18 cellular contexts compared by ENCODE assay signal in genomic region chr11:114482114-114482513, GRCh38. TPM values are rescaled to one million over a fixed set of nuclear protein-coding genes. Genes with fewer than 3 reads are reported as not detected.
DNase-seq lines count a peak whose midpoint lies in the region; ATAC-seq and TF ChIP-seq lines count a peak whose summit lies in the region.
"Had no signal": no experiment of that assay in that cellular context is flagged by ENCODE, and none has a peak within 500 bp of the region (broad histone marks: within the 10 kb centered on the region; RNA-seq: fewer than 3 reads in every experiment).

No MANE protein-coding gene starts in this region.

- H3K4me3 ChIP-seq in GM23338, result no peak overlapping the region
- H3K4me3 ChIP-seq in OCI-LY7 (ENCODE audit: low read depth, low read length, poor library complexity, severe bottlenecking), result peak overlapping the region; percentile 24
- H3K4me3 ChIP-seq in endodermal cell (ENCODE audit: low read length), result no peak overlapping the region
- no peak overlapping the region for H3K4me3 ChIP-seq in sigmoid colon
- H3K4me3 ChIP-seq in mucosa of descending colon, result no peak overlapping the region
- H3K4me3 ChIP-seq: MG63 had no signal

- 73 to 100% methylated on average over 1 of the region's 1 CpG for WGBS in endodermal cell (ENCODE audit: insufficient coverage in 1 of 2, insufficient read length in 1 of 2), 2 experiments
- WGBS in sigmoid colon, 2 donors, result 63 to 85% methylated on average over 1 of the region's 1 CpG

- H3K4me1 ChIP-seq in GM23338 (ENCODE audit: insufficient read depth) (peaks cover 58% of the 10 kb centered on the region), OCI-LY7 (ENCODE audit: insufficient read depth, low read length, poor library complexity, severe bottlenecking) (peaks cover 23% of the 10 kb centered on the region), endodermal cell (ENCODE audit: control insufficient read depth, insufficient read depth, low read length) (peaks cover 9% of the 10 kb centered on the region), sigmoid colon (peaks cover 0 to 42% (median 34%) of the 10 kb centered on the region in 4 donors), mucosa of descending colon (ENCODE audit: low read depth) (no peaks in the 10 kb centered on the region)

- TF ChIP-seq POLR2A in sigmoid colon (IDR thresholded peaks at IDR 0.05), result no peak

- H3K9me3 Mint-ChIP-seq in GM23338 (peaks cover 10% of the 10 kb centered on the region), endodermal cell (peaks cover 5% of the 10 kb centered on the region)

- H3K27ac Mint-ChIP-seq in GM23338, result no peak overlapping the region
- H3K27ac Mint-ChIP-seq in endodermal cell, result no peak overlapping the region

- H3K27me3 Mint-ChIP-seq in GM23338 (ENCODE audit: insufficient read depth, low read depth, poor library complexity), result peaks cover 5% of the 10 kb centered on the region
- no peaks in the 10 kb centered on the region for H3K27me3 Mint-ChIP-seq in endodermal cell (ENCODE audit: insufficient read depth)

- no peaks in the 10 kb centered on the region for H3K79me2 ChIP-seq in GM23338 (replicated peaks; ENCODE audit: insufficient read depth)
- no peaks in the 10 kb centered on the region for H3K79me2 ChIP-seq in OCI-LY7 (ENCODE audit: insufficient read depth, low read depth, low read length)

- H3K27me3 ChIP-seq in GM23338 (ENCODE audit: insufficient read depth), result no peaks in the 10 kb centered on the region
- no peaks in the 10 kb centered on the region for H3K27me3 ChIP-seq in endodermal cell (ENCODE audit: control insufficient read depth, insufficient read depth, low read length, poor library complexity, severe bottlenecking)
- no peaks in the 10 kb centered on the region for H3K27me3 ChIP-seq in sigmoid colon
- H3K27me3 ChIP-seq: MG63 had no signal

- no TSS peak for BruUV-seq in OCI-LY7 (replicated peaks; lab: Mats Ljungman, UMichigan)

- no peaks in the 10 kb centered on the region; the same call in 1 of the 2 replicates for H3F3A ChIP-seq in GM23338 (replicated peaks; ENCODE audit: low read depth)

- H3K27ac ChIP-seq in GM23338 (ENCODE audit: low read depth), result no peak overlapping the region
- H3K27ac ChIP-seq in OCI-LY7 (ENCODE audit: low read depth, low read length, poor library complexity, severe bottlenecking), result peak overlapping the region; percentile 35
- H3K27ac ChIP-seq in endodermal cell (ENCODE audit: low read depth, low read length), result no peak overlapping the region
- H3K27ac ChIP-seq in sigmoid colon, result peak overlapping the region in 3 of 4 donors; percentile 29 to 49 (median 31)
- no peak overlapping the region for H3K27ac ChIP-seq in RWPE1

- POLR2A ChIA-PET in OCI-LY7 (lab: Charles Lee) (interaction anchor here (0.9 to 1.0 kb wide), 2 partner anchors 28 to 43 kb away, joined by 4 read pairs; partner anchors contain the start of gene REXO2), RWPE1 (lab: Yijun Ruan, JAX; ENCODE audit: low non-redundant PET) (no interaction called here)

- H4K20me1 ChIP-seq in GM23338 (replicated peaks; ENCODE audit: insufficient read depth) (no peaks in the 10 kb centered on the region), OCI-LY7 (ENCODE audit: insufficient read depth, low read length) (no peaks in the 10 kb centered on the region)

- no peak overlapping the region for H3K9ac ChIP-seq in endodermal cell (ENCODE audit: extremely low read depth, low read length, poor library complexity, severe bottlenecking)

- TF ChIP-seq CTCF in GM23338 (conservative IDR thresholded peaks at IDR 0.05; ENCODE audit: low read depth in 2 of 2) (no peak), OCI-LY7 (conservative IDR thresholded peaks at IDR 0.05; ENCODE audit: low read length) (no peak), endodermal cell (conservative IDR thresholded peaks at IDR 0.05) (no peak), sigmoid colon (IDR thresholded peaks at IDR 0.05) (no peak), RWPE1 (conservative IDR thresholded peaks at IDR 0.05; ENCODE audit: low read depth) (no peak), mucosa of descending colon (IDR thresholded peaks at IDR 0.05) (no peak)

- H3K4me3 Mint-ChIP-seq in GM23338, result no peak overlapping the region
- H3K4me3 Mint-ChIP-seq in endodermal cell, result no peak overlapping the region

- no peak overlapping the region for H2AFZ ChIP-seq in GM23338
- H2AFZ ChIP-seq in OCI-LY7 (ENCODE audit: low read length), result peak overlapping the region; percentile 83; the same call in 1 of the 2 replicates

- CTCF ChIA-PET in OCI-LY7 (lab: Charles Lee; ENCODE audit: unreplicated experiment) (interaction anchor here (1.0 kb wide), 1 partner anchor 135 kb away, joined by 4 read pairs; no protein-coding TSS in a partner anchor), RWPE1 (lab: Yijun Ruan, JAX) (no interaction called here)

- peaks cover 59% of the 10 kb centered on the region for H3K4me1 Mint-ChIP-seq in GM23338
- H3K4me1 Mint-ChIP-seq in endodermal cell, result peaks cover 39% of the 10 kb centered on the region

- intact Hi-C loops in OCI-LY7 (cut with micrococcal nuclease; ENCODE audit: unreplicated experiment), result loop anchor here (2.0 to 10.0 kb wide), 2 partner anchors 81 to 137 kb away; partner anchors contain the start of genes C11orf71 and RBM7
- intact Hi-C loops in sigmoid colon (cut with DNase I), result no loop called here
- intact Hi-C loops in left cardiac atrium (cut with DNase I), result no loop called here
- intact Hi-C loops in mucosa of descending colon (cut with DNase I, micrococcal nuclease), result no loop called here

- H3K4me2 ChIP-seq in GM23338 (peak overlapping the region; percentile 61), OCI-LY7 (ENCODE audit: low read length) (peak overlapping the region; percentile 54)

- no peak for TF ChIP-seq EP300 in sigmoid colon (IDR thresholded peaks at IDR 0.05)

- H3K36me3 Mint-ChIP-seq in GM23338 (ENCODE audit: low read depth) (peaks cover 14% of the 10 kb centered on the region), endodermal cell (ENCODE audit: low read depth) (no peaks in the 10 kb centered on the region)

- H3K36me3 ChIP-seq in GM23338 (ENCODE audit: insufficient read depth) (no peaks in the 10 kb centered on the region), OCI-LY7 (ENCODE audit: insufficient read depth, low read length) (no peaks in the 10 kb centered on the region), endodermal cell (ENCODE audit: control insufficient read depth, insufficient read depth, low read length) (no peaks in the 10 kb centered on the region), sigmoid colon (no peaks in the 10 kb centered on the region), mucosa of descending colon (ENCODE audit: low read depth) (no peaks in the 10 kb centered on the region)
- H3K36me3 ChIP-seq: MG63 had no signal

- peak; percentile 41 for DNase-seq in GM23338 (ENCODE audit: low spot score)
- peak; percentile 6 for DNase-seq in OCI-LY7 (ENCODE audit: low spot score)
- DNase-seq in endodermal cell, result peak; percentile 50
- no peak for DNase-seq in sigmoid colon
- no peak for DNase-seq in left cardiac atrium
- no peak for DNase-seq in Ammon's horn (ENCODE audit: low spot score)
- no peak for DNase-seq in RWPE1 (ENCODE audit: low spot score)
- DNase-seq in mucosa of descending colon, result no peak
- DNase-seq: AML-193, COR-L47, DMS153, IMR-90, Karpas-422, MG63, NCI-H1092, NCI-H2081 treated with DMSO at 0.1 percent for 48 hours, NCI-H446 had no signal

- peak; percentile 58 for ATAC-seq in GM23338
- ATAC-seq in left cardiac atrium, result no peak
- no peak for ATAC-seq in mucosa of descending colon
- ATAC-seq: Right ventricle myocardium inferior had no signal

- no peaks in the 10 kb centered on the region for H3K9me3 ChIP-seq in OCI-LY7 (ENCODE audit: low read length)
- H3K9me3 ChIP-seq in endodermal cell (ENCODE audit: control insufficient read depth, low read length), result peaks cover 8% of the 10 kb centered on the region
- H3K9me3 ChIP-seq in sigmoid colon, result no peaks in the 10 kb centered on the region
- no peaks in the 10 kb centered on the region for H3K9me3 ChIP-seq in mucosa of descending colon
- H3K9me3 ChIP-seq: MG63 had no signal

- no peaks in the 10 kb centered on the region for H3K9me2 ChIP-seq in GM23338 (ENCODE audit: insufficient read depth)
- no peaks in the 10 kb centered on the region for H3K9me2 ChIP-seq in OCI-LY7 (ENCODE audit: insufficient read depth, low read length)

TF ChIP-seq in GM23338, 12 proteins besides CTCF, POLR2A, EP300 and RAD21 (continues in another document):
- TF ChIP-seq EZH2phosphoT487 (IDR thresholded peaks at IDR 0.05; ENCODE audit: unreplicated experiment), result no peak

RNA-seq across cellular contexts. Expression of gene REXO2, which starts 42.8 kb away (rescaled TPM):
- total RNA-seq in GM23338 (2014; rRNA removed; shearing (Covaris generic)), result 117 and 122 TPM in 2 replicates
- polyA plus RNA-seq in GM23338 (2016; fragmentation: Nextera tagmentation; extraction: Ambion mirVana) (237 and 245 TPM in 2 replicates), sigmoid colon (10 to 100 TPM; 49.7 to 93.1 (median 55.4) TPM)
- total RNA-seq in OCI-LY7 (2014; rRNA removed; shearing (Covaris generic)), result 59.9 and 69.3 TPM in 2 replicates
- total RNA-seq in OCI-LY7 (2022) (65.0 and 69.3 TPM in 2 replicates), endodermal cell (10 to 100 TPM; 69.8 to 89.9 TPM), sigmoid colon (100 to 1,000 TPM; 158 to 238 (median 200) TPM), left cardiac atrium (100 to 1,000 TPM in 1 of 2 donors, 10 to 100 TPM in 1; 92.7 to 112 TPM), mucosa of descending colon (10 to 100 TPM; 38.4 to 92.7 (median 48.2) TPM)
- 55.9 TPM for polyA plus RNA-seq in endodermal cell (2013, experiment 1 of 2)
- 54.0 TPM for polyA plus RNA-seq in endodermal cell (2013, experiment 2 of 2)

Comparison
In these comparisons a context has a peak if more than half of its experiments do, and no peak if none do; other contexts are left out.
1. DNase-seq: peak in GM23338 (single experiment), OCI-LY7 (single experiment) and endodermal cell (single experiment); none in sigmoid colon (single experiment), left cardiac atrium (single experiment), Ammon's horn (single experiment), RWPE1 (single experiment) and mucosa of descending colon (0 of 3).
2. H3K27ac ChIP-seq: peak in OCI-LY7 (single experiment) and sigmoid colon (3 of 4); none in GM23338 (single experiment), endodermal cell (single experiment) and RWPE1 (single experiment).